14 cellular contexts compared by ENCODE assay signal in the genomic region with DNA sequence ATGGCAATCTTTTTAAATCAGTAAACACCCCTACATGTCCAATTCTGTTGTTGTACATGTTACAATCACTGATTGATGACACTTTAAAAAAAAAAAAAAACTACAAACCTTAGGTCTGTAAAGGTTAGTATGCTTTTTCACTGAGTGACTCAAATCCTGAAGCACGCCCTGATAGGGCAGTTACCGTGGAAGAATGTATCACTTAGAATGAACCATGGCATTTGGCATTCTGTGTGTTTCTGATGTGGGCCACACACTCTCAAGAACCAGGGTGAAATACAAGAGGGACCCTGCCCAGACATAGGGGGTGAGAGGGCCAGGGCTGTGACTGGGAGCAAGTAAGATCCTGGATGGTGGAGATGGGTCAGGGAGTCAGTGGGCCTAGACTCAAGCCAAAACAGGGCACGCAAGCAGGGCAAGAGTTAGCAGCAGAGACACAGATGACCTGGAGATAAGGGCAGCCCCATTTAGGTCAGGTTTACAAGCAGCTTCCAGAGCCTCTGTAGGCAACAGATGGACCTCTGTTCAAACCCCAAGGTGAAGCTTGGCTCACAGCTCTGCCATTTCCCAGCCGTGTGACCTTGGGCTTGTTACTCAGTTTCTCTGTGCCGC. TPM values are rescaled to one million over a fixed set of nuclear protein-coding genes. Genes with fewer than 3 reads are reported as not detected.
DNase-seq lines count a peak whose midpoint lies in the region; ATAC-seq and TF ChIP-seq lines count a peak whose summit lies in the region.
"Had no signal": no experiment of that assay in that cellular context is flagged by ENCODE, and none has a peak within 500 bp of the region (broad histone marks: within the 10 kb centered on the region; RNA-seq: fewer than 3 reads in every experiment).

No MANE protein-coding gene starts in this region.

- H3K27ac ChIP-seq in IMR-90 (ENCODE audit: insufficient read depth, low read length) = no peak overlapping the region
- H3K27ac ChIP-seq: SJCRH30 had no signal

- H3K9ac ChIP-seq in IMR-90 (ENCODE audit: low read depth, low read length) = no peak overlapping the region

- no peak overlapping the region; a peak in 1 of 4 replicates for H4K8ac ChIP-seq in IMR-90 (ENCODE audit: low read depth in 2 of 2, low read length in 2 of 2)

- peak overlapping the region; percentile 46; the same call in 1 of the 2 replicates for H3K18ac ChIP-seq in IMR-90 (ENCODE audit: low read depth, low read length)

- DNase-seq in Daoy (ENCODE audit: low read depth) (peak; percentile 41), IMR-90 (peak; percentile 25), OCI-M2 (lab: John Stamatoyannopoulos, UW; ENCODE audit: unreplicated experiment) (no peak), sciatic nerve (ENCODE audit: low spot score) (no peak), SKM-1 treated with dmso at 0.1 percent for 144 hours (lab: John Stamatoyannopoulos, UW; ENCODE audit: unreplicated experiment) (no peak), NCI-H526 treated with DMSO at 0.1 percent for 48 hours (lab: John Stamatoyannopoulos, UW) (no peak)
- DNase-seq in natural killer cell treated with Interleukin-12 subunit alpha and Interleukin-12 subunit beta and Interleukin-15 and Interleukin-18, amount 100 ng/mL, for 72 hours (ENCODE audit: low spot score) = no peak
- DNase-seq: activated B cell treated with CpG ODN at 0.5 μM for 24 hours, cerebellar nuclear complex, SJCRH30 had no signal

- WGBS in IMR-90 (ENCODE audit: extremely low coverage in 2 of 2, insufficient read length in 1 of 2), 2 experiments = 78% methylated on average over 1 of the region's 5 CpGs; no CpG with 5 or more reads in 1 of the 2 experiments

- no peaks in the 10 kb centered on the region for H3K36me3 ChIP-seq in IMR-90 (ENCODE audit: control insufficient read depth, insufficient read depth, low read length)
- H3K36me3 ChIP-seq: SJCRH30 had no signal

- H3K4me1 ChIP-seq in IMR-90 (ENCODE audit: control insufficient read depth, insufficient read depth, low read length) = peaks cover 24% of the 10 kb centered on the region
- H3K4me1 ChIP-seq: SJCRH30 had no signal

- H3K9me3 Mint-ChIP-seq in activated naive CD8-positive, alpha-beta T cell (ENCODE audit: low read depth) = no peaks in the 10 kb centered on the region
- no peaks in the 10 kb centered on the region for H3K9me3 Mint-ChIP-seq in natural killer cell treated with Interleukin-12 subunit alpha and Interleukin-12 subunit beta and Interleukin-15 and Interleukin-18, amount 100 ng/mL, for 72 hours
- H3K9me3 Mint-ChIP-seq: activated B cell treated with CpG ODN at 0.5 μM for 24 hours had no signal

- no peak overlapping the region for H3K4me3 ChIP-seq in IMR-90 (ENCODE audit: insufficient read depth, low read depth, low read length)
- H3K4me3 ChIP-seq: SJCRH30 had no signal

- H3K23ac ChIP-seq in IMR-90 (ENCODE audit: low read depth, low read length) = no peak overlapping the region

- peaks cover 34% of the 10 kb centered on the region for H3K27me3 ChIP-seq in IMR-90 (ENCODE audit: control insufficient read depth, insufficient read depth, low read length)

- dilution Hi-C loops in IMR-90 (cut with HindIII; ENCODE audit: low sequenced_read_pairs, unreplicated experiment) = no loop called here

- ATAC-seq in IMR-90 (ENCODE audit: low read depth) (no peak), sciatic nerve (no peak)
- ATAC-seq in natural killer cell treated with Interleukin-12 subunit alpha and Interleukin-12 subunit beta and Interleukin-15 and Interleukin-18, amount 100 ng/mL, for 72 hours = no peak

- H3K56ac ChIP-seq in IMR-90 (ENCODE audit: extremely low read depth, insufficient read depth, low read length) = no peak overlapping the region

- H3K14ac ChIP-seq in IMR-90 (replicated peaks; ENCODE audit: low read depth, low read length) = 0 out of 2 replicates have a peak overlapping the region, but pooled peaks have one; percentile 29

- peak overlapping the region; percentile 90 for H3K27ac Mint-ChIP-seq in activated naive CD8-positive, alpha-beta T cell
- peak overlapping the region; percentile 97 to 98 for H3K27ac Mint-ChIP-seq in natural killer cell treated with Interleukin-12 subunit alpha and Interleukin-12 subunit beta and Interleukin-15 and Interleukin-18, amount 100 ng/mL, for 72 hours

- in situ Hi-C loops in IMR-90 (cut with MboI; ENCODE audit: low sequenced_read_pairs) = no loop called here

- intact Hi-C loops in IMR-90 (cut with micrococcal nuclease) = no loop called here
- intact Hi-C loops in sciatic nerve (cut with DNase I) = no loop called here

- no peak for TF ChIP-seq POLR2A in IMR-90 (IDR thresholded peaks at IDR 0.05; ENCODE audit: low read depth, low read length)

- TF ChIP-seq RAD21 in IMR-90 (IDR thresholded peaks at IDR 0.05; ENCODE audit: low read length) = no peak

- H3K27me3 Mint-ChIP-seq in activated naive CD8-positive, alpha-beta T cell = no peaks in the 10 kb centered on the region
- no peaks in the 10 kb centered on the region for H3K27me3 Mint-ChIP-seq in natural killer cell treated with Interleukin-12 subunit alpha and Interleukin-12 subunit beta and Interleukin-15 and Interleukin-18, amount 100 ng/mL, for 72 hours

- H4K91ac ChIP-seq in IMR-90 (ENCODE audit: insufficient read depth, low read depth, low read length) = peak overlapping the region; percentile 30

- H2BK120ac ChIP-seq in IMR-90 (ENCODE audit: low read depth, low read length) = peak overlapping the region; percentile 19; the same call in 1 of the 2 replicates

- BruUV-seq in IMR-90 (replicated peaks; lab: Mats Ljungman, UMichigan) = no TSS peak

- peak overlapping the region; percentile 46; the same call in 1 of the 2 replicates for H3K4ac ChIP-seq in IMR-90 (ENCODE audit: low read depth, low read length)

- H2BK15ac ChIP-seq in IMR-90 (ENCODE audit: low read depth, low read length) = peak overlapping the region; percentile 30; the same call in 2 of the 3 replicates

- CTCF ChIA-PET in IMR-90 (lab: Yijun Ruan, JAX) = no interaction called here

- no peak overlapping the region; the same call in 1 of the 2 replicates for H3K4me2 ChIP-seq in IMR-90 (ENCODE audit: low read depth, low read length)

- peak overlapping the region; percentile 65 for H2AK9ac ChIP-seq in IMR-90 (replicated peaks; ENCODE audit: low read depth, low read length, poor library complexity)

- no peaks in the 10 kb centered on the region; the same call in 1 of the 2 replicates for H3K9me3 ChIP-seq in IMR-90 (ENCODE audit: control insufficient read depth, insufficient read depth, low read length)
- H3K9me3 ChIP-seq: SJCRH30 had no signal

- H3K4me3 Mint-ChIP-seq in activated naive CD8-positive, alpha-beta T cell = peak overlapping the region; percentile 66
- peak overlapping the region; percentile 85 for H3K4me3 Mint-ChIP-seq in natural killer cell treated with Interleukin-12 subunit alpha and Interleukin-12 subunit beta and Interleukin-15 and Interleukin-18, amount 100 ng/mL, for 72 hours
- H3K4me3 Mint-ChIP-seq: activated B cell treated with CpG ODN at 0.5 μM for 24 hours, CD14-positive monocyte had no signal

- peak overlapping the region; percentile 8; the same call in 1 of the 2 replicates for H4K5ac ChIP-seq in IMR-90 (ENCODE audit: low read depth, low read length)

- peak overlapping the region; percentile 42; the same call in 1 of the 2 replicates for H2BK20ac ChIP-seq in IMR-90 (ENCODE audit: low read depth, low read length)

- POLR2A ChIA-PET in IMR-90 (lab: Charles Lee; ENCODE audit: unreplicated experiment) = interaction anchor here (0.6 kb wide), 1 partner anchor 13 kb away, joined by 3 read pairs; no protein-coding TSS in a partner anchor

- no peaks in the 10 kb centered on the region for H3K79me1 ChIP-seq in IMR-90 (ENCODE audit: low read depth in 1 of 2, low read length in 2 of 2)

- peaks cover 10% of the 10 kb centered on the region for H4K20me1 ChIP-seq in IMR-90 (ENCODE audit: insufficient read depth, low read length)

- H3K9me1 ChIP-seq in IMR-90 (ENCODE audit: insufficient read depth, low read length) = peaks cover 25% of the 10 kb centered on the region

- H2BK5ac ChIP-seq in IMR-90 (ENCODE audit: low read depth, low read length, poor library complexity, severe bottlenecking) = no peak overlapping the region

- TF ChIP-seq CTCF in IMR-90 (conservative IDR thresholded peaks at IDR 0.05; ENCODE audit: low read depth, low read length) = no peak

- peak overlapping the region; percentile 60 for H2AK5ac ChIP-seq in IMR-90 (ENCODE audit: low read depth, low read length)

- no peaks in the 10 kb centered on the region for H3K36me3 Mint-ChIP-seq in activated naive CD8-positive, alpha-beta T cell
- no peaks in the 10 kb centered on the region for H3K36me3 Mint-ChIP-seq in natural killer cell treated with Interleukin-12 subunit alpha and Interleukin-12 subunit beta and Interleukin-15 and Interleukin-18, amount 100 ng/mL, for 72 hours
- H3K36me3 Mint-ChIP-seq: CD14-positive monocyte had no signal

- H3K4me1 Mint-ChIP-seq in activated naive CD8-positive, alpha-beta T cell (ENCODE audit: low read depth) = peaks cover 54% of the 10 kb centered on the region
- H3K4me1 Mint-ChIP-seq in natural killer cell treated with Interleukin-12 subunit alpha and Interleukin-12 subunit beta and Interleukin-15 and Interleukin-18, amount 100 ng/mL, for 72 hours (ENCODE audit: low read depth in 2 of 2) = peaks cover 66 to 84% of the 10 kb centered on the region in 2 donors
- H3K4me1 Mint-ChIP-seq: activated B cell treated with CpG ODN at 0.5 μM for 24 hours, CD14-positive monocyte had no signal

- peak overlapping the region; percentile 70 for H2AFZ ChIP-seq in IMR-90 (replicated peaks; ENCODE audit: low read length, poor library complexity)

TF ChIP-seq in IMR-90, 13 proteins besides CTCF, POLR2A, EP300 and RAD21 (continues in another document):
- TF ChIP-seq FOS (IDR thresholded peaks at IDR 0.05; ENCODE audit: low read depth, low read length) (no peak), CHD1 (IDR thresholded peaks at IDR 0.05; ENCODE audit: low read depth, low read length) (no peak), SMC3 (IDR thresholded peaks at IDR 0.05; ENCODE audit: low read depth, low read length) (no peak)
- TF ChIP-seq, protein P1, sequence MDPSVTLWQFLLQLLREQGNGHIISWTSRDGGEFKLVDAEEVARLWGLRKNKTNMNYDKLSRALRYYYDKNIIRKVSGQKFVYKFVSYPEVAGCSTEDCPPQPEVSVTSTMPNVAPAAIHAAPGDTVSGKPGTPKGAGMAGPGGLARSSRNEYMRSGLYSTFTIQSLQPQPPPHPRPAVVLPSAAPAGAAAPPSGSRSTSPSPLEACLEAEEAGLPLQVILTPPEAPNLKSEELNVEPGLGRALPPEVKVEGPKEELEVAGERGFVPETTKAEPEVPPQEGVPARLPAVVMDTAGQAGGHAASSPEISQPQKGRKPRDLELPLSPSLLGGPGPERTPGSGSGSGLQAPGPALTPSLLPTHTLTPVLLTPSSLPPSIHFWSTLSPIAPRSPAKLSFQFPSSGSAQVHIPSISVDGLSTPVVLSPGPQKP (IDR thresholded peaks at IDR 0.05; ENCODE audit: borderline replicate concordance, low read depth, low read length) = no peak

RNA-seq across cellular contexts. Expression of a gene that starts 47.6 kb away (rescaled TPM):
- not detected in 2 replicates for total RNA-seq in Daoy (2014; rRNA removed; shearing (Covaris generic))
- not detected in 2 replicates for total RNA-seq in IMR-90 (2012; rRNA removed)
- polyA plus RNA-seq in IMR-90 (2012; rRNA removed) = not detected in 2 replicates
- polyA plus RNA-seq in IMR-90 (2012; cell fraction: cytosol; rRNA removed) = not detected in 2 replicates
- polyA plus RNA-seq in IMR-90 (2012; cell fraction: nucleus; rRNA removed; ENCODE audit: low replicate concordance) = not detected in 2 replicates
- not detected for total RNA-seq in natural killer cell treated with Interleukin-12 subunit alpha and Interleukin-12 subunit beta and Interleukin-15 and Interleukin-18, amount 100 ng/mL, for 72 hours
- not detected for total RNA-seq in sciatic nerve
- total RNA-seq: activated B cell treated with CpG ODN at 0.5 μM for 24 hours, epithelial cell of proximal tubule, H4, SJCRH30 had no signal
- polyA plus RNA-seq: CD14-positive monocyte had no signal

Comparison
In these comparisons a context has a peak if more than half of its experiments do, and no peak if none do; other contexts are left out.
1. DNase-seq: peak in Daoy (single experiment) and IMR-90 (single experiment); none in natural killer cell treated with Interleukin-12 subunit alpha and Interleukin-12 subunit beta and Interleukin-15 and Interleukin-18, amount 100 ng/mL, for 72 hours (single experiment), OCI-M2 (single experiment), sciatic nerve (single experiment), SKM-1 treated with dmso at 0.1 percent for 144 hours (single experiment) and NCI-H526 treated with DMSO at 0.1 percent for 48 hours (single experiment).